ENCODE assay signal across 1 cellular context in genomic region chr9:78286946-78287388, GRCh38.
TF ChIP-seq lines count a peak whose summit lies in the region.

No MANE protein-coding gene starts in this region.

TF ChIP-seq in HepG2, 621 proteins besides CTCF, POLR2A, EP300 and RAD21 (continued from another document and continues in another):
- peak in 1 of 2 experiments; percentile 18; a peak in 1 of 4 replicates for TF ChIP-seq HMGXB4 (CRISPR knock-in tag; IDR thresholded peaks at IDR 0.05; ENCODE audit: borderline replicate concordance in 1 of 2, low read depth in 1 of 2)
- peak; percentile 77; the same call in 1 of the 2 replicates for TF ChIP-seq ZNF609 (CRISPR knock-in tag; IDR thresholded peaks at IDR 0.05; ENCODE audit: borderline replicate concordance)
- no peak for TF ChIP-seq CC2D1A (CRISPR knock-in tag; IDR thresholded peaks at IDR 0.05)
- TF ChIP-seq NFKBIZ (CRISPR knock-in tag; IDR thresholded peaks at IDR 0.05), result no peak
- peak; percentile 53; the same call in 1 of the 2 replicates for TF ChIP-seq YEATS4 (CRISPR knock-in tag; IDR thresholded peaks at IDR 0.05; ENCODE audit: borderline replicate concordance)
- no peak; the same call in 1 of the 2 replicates for TF ChIP-seq SMC3 (IDR thresholded peaks at IDR 0.05; ENCODE audit: low read length)
- TF ChIP-seq MEF2D (CRISPR knock-in tag; IDR thresholded peaks at IDR 0.05), result 0 out of 2 replicates have a peak, but pooled peaks have one; percentile 46
- TF ChIP-seq ZBTB21 (CRISPR knock-in tag; IDR thresholded peaks at IDR 0.05), result no peak; the same call in 1 of the 2 replicates
- no peak for TF ChIP-seq SETDB1 (CRISPR knock-in tag; IDR thresholded peaks at IDR 0.05; ENCODE audit: borderline replicate concordance)
- TF ChIP-seq KDM2A (CRISPR knock-in tag; IDR thresholded peaks at IDR 0.05; ENCODE audit: borderline replicate concordance, low read depth), result peak; percentile 56; the same call in 1 of the 2 replicates
- no peak for TF ChIP-seq ZNF263 (CRISPR knock-in tag; IDR thresholded peaks at IDR 0.05)
- TF ChIP-seq MAZ (IDR thresholded peaks at IDR 0.05; ENCODE audit: borderline replicate concordance, low read depth, low read length), result no peak
- TF ChIP-seq MAZ (CRISPR knock-in tag; IDR thresholded peaks at IDR 0.05; ENCODE audit: low read depth), result peak; percentile 58; the same call in 1 of the 2 replicates
- no peak for TF ChIP-seq GLMP (CRISPR knock-in tag; IDR thresholded peaks at IDR 0.05; ENCODE audit: borderline replicate concordance)
- TF ChIP-seq REXO4 (CRISPR knock-in tag; IDR thresholded peaks at IDR 0.05; ENCODE audit: borderline replicate concordance), result no peak
- no peak for TF ChIP-seq TRIM24 (CRISPR knock-in tag; IDR thresholded peaks at IDR 0.05)
- TF ChIP-seq ZNF704 (CRISPR knock-in tag; IDR thresholded peaks at IDR 0.05; ENCODE audit: borderline replicate concordance), result no peak
- TF ChIP-seq SRF (IDR thresholded peaks at IDR 0.05; ENCODE audit: low read depth, low read length), result no peak
- no peak for TF ChIP-seq IKZF4 (CRISPR knock-in tag; IDR thresholded peaks at IDR 0.05; ENCODE audit: borderline replicate concordance, low read depth, not compliant biosample characterization)
- peak; percentile 97 for TF ChIP-seq ARID5B (CRISPR knock-in tag; IDR thresholded peaks at IDR 0.05)
- TF ChIP-seq MED8 (CRISPR knock-in tag; IDR thresholded peaks at IDR 0.05; ENCODE audit: insufficient replicate concordance), result no peak
- TF ChIP-seq TCF7L2 (IDR thresholded peaks at IDR 0.05; ENCODE audit: low read depth, low read length), result no peak
- TF ChIP-seq ZBTB4 (CRISPR knock-in tag; IDR thresholded peaks at IDR 0.05; ENCODE audit: borderline replicate concordance), result no peak
- no peak for TF ChIP-seq ELF4 (CRISPR knock-in tag; IDR thresholded peaks at IDR 0.05; ENCODE audit: borderline replicate concordance)
- TF ChIP-seq ZNF225 (CRISPR knock-in tag; IDR thresholded peaks at IDR 0.05), result no peak
- peak; percentile 36; the same call in 1 of the 2 replicates for TF ChIP-seq GABPB1 (CRISPR knock-in tag; IDR thresholded peaks at IDR 0.05)
- peak; percentile 33; the same call in 1 of the 2 replicates for TF ChIP-seq ZNF501 (CRISPR knock-in tag; IDR thresholded peaks at IDR 0.05)
- TF ChIP-seq ARID4A (CRISPR knock-in tag; IDR thresholded peaks at IDR 0.05; ENCODE audit: borderline replicate concordance), result peak; percentile 59; the same call in 1 of the 2 replicates
- no peak for TF ChIP-seq ZNF343 (CRISPR knock-in tag; IDR thresholded peaks at IDR 0.05)
- TF ChIP-seq DMTF1 (CRISPR knock-in tag; IDR thresholded peaks at IDR 0.05), result no peak
